Comparison of ENCODE assay signal across 1 cellular context in the genomic region with DNA sequence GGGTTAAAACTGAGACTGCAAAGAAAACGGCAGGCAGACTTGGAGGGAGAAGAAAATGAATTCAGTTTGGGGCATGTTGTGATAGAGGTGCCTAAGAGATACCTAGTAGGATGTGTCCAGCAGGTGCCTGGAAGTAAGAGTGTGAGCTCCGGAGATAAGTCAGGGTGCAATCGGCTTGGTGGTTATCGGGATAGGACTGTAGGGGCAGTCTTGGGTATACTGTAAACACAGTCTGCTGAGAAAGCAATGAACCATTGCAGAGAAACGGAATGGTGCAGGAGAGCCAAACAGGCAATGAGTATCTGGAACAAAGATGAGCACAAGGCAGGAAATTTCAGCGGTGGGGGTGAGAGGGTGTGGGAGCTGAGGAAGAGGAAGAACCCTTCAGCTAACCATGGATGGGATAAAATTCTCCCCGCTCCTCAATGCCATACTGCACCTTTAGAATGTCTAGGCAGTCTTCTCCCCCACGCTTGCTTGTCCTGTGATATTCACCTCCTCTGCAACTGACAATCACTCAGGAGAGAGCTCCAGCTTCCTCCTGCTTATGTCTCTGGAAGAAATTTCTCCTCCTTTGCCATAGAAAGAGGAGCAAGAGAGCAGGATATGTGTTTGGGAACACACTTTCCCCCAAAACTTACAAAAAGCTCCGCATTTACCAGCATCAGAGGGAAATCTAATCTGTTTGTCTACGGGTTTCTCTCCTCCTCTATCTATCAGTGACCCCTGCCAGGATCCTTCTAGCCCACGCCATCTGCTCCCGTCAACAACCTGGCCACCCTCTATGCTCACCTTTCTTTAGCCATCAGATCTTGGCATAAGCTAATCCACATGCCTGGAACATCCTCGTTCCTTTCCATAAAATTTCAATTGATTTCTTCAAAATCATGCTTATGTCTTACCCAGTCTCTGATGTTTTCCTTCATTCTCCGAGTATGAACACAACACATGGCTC.
TF ChIP-seq lines count a peak whose summit lies in the region.

No MANE protein-coding gene starts in this region.

TF ChIP-seq in HCT116, 20 proteins besides CTCF, POLR2A, EP300 and RAD21 (continued from another document):
- TF ChIP-seq, protein P1, sequence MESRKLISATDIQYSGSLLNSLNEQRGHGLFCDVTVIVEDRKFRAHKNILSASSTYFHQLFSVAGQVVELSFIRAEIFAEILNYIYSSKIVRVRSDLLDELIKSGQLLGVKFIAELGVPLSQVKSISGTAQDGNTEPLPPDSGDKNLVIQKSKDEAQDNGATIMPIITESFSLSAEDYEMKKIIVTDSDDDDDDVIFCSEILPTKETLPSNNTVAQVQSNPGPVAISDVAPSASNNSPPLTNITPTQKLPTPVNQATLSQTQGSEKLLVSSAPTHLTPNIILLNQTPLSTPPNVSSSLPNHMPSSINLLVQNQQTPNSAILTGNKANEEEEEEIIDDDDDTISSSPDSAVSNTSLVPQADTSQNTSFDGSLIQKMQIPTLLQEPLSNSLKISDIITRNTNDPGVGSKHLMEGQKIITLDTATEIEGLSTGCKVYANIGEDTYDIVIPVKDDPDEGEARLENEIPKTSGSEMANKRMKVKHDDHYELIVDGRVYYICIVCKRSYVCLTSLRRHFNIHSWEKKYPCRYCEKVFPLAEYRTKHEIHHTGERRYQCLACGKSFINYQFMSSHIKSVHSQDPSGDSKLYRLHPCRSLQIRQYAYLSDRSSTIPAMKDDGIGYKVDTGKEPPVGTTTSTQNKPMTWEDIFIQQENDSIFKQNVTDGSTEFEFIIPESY (IDR thresholded peaks at IDR 0.05; ENCODE audit: extremely low read depth, insufficient replicate concordance, low read length) = no peak
- TF ChIP-seq, protein P2, sequence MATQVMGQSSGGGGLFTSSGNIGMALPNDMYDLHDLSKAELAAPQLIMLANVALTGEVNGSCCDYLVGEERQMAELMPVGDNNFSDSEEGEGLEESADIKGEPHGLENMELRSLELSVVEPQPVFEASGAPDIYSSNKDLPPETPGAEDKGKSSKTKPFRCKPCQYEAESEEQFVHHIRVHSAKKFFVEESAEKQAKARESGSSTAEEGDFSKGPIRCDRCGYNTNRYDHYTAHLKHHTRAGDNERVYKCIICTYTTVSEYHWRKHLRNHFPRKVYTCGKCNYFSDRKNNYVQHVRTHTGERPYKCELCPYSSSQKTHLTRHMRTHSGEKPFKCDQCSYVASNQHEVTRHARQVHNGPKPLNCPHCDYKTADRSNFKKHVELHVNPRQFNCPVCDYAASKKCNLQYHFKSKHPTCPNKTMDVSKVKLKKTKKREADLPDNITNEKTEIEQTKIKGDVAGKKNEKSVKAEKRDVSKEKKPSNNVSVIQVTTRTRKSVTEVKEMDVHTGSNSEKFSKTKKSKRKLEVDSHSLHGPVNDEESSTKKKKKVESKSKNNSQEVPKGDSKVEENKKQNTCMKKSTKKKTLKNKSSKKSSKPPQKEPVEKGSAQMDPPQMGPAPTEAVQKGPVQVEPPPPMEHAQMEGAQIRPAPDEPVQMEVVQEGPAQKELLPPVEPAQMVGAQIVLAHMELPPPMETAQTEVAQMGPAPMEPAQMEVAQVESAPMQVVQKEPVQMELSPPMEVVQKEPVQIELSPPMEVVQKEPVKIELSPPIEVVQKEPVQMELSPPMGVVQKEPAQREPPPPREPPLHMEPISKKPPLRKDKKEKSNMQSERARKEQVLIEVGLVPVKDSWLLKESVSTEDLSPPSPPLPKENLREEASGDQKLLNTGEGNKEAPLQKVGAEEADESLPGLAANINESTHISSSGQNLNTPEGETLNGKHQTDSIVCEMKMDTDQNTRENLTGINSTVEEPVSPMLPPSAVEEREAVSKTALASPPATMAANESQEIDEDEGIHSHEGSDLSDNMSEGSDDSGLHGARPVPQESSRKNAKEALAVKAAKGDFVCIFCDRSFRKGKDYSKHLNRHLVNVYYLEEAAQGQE (IDR thresholded peaks at IDR 0.05; ENCODE audit: low read depth) = no peak
- TF ChIP-seq SIN3A (IDR thresholded peaks at IDR 0.05; ENCODE audit: low read depth) = no peak
- no peak for TF ChIP-seq ELF1 (IDR thresholded peaks at IDR 0.05; ENCODE audit: borderline replicate concordance, low read depth)
- no peak for TF ChIP-seq TCF7L2 (IDR thresholded peaks at IDR 0.05; ENCODE audit: borderline replicate concordance, extremely low read depth, insufficient read depth, insufficient read length)
- no peak for TF ChIP-seq CEBPB (IDR thresholded peaks at IDR 0.05; ENCODE audit: low read depth)
- no peak for TF ChIP-seq POLR2AphosphoS5 (IDR thresholded peaks at IDR 0.05; ENCODE audit: low read depth, low read length)
- no peak for TF ChIP-seq EZH2phosphoT487 (IDR thresholded peaks at IDR 0.05; ENCODE audit: borderline replicate concordance)
- no peak for TF ChIP-seq SRF (IDR thresholded peaks at IDR 0.05; ENCODE audit: low read depth)
